1 cellular context compared by ENCODE assay signal in genomic region chr13:33466262-33466661, GRCh38.
TF ChIP-seq lines count a peak whose summit lies in the region.

No MANE protein-coding gene starts in this region.

TF ChIP-seq in GM23338, 12 proteins besides CTCF, POLR2A, EP300 and RAD21 (continued from another document):
- TF ChIP-seq, protein P1, sequence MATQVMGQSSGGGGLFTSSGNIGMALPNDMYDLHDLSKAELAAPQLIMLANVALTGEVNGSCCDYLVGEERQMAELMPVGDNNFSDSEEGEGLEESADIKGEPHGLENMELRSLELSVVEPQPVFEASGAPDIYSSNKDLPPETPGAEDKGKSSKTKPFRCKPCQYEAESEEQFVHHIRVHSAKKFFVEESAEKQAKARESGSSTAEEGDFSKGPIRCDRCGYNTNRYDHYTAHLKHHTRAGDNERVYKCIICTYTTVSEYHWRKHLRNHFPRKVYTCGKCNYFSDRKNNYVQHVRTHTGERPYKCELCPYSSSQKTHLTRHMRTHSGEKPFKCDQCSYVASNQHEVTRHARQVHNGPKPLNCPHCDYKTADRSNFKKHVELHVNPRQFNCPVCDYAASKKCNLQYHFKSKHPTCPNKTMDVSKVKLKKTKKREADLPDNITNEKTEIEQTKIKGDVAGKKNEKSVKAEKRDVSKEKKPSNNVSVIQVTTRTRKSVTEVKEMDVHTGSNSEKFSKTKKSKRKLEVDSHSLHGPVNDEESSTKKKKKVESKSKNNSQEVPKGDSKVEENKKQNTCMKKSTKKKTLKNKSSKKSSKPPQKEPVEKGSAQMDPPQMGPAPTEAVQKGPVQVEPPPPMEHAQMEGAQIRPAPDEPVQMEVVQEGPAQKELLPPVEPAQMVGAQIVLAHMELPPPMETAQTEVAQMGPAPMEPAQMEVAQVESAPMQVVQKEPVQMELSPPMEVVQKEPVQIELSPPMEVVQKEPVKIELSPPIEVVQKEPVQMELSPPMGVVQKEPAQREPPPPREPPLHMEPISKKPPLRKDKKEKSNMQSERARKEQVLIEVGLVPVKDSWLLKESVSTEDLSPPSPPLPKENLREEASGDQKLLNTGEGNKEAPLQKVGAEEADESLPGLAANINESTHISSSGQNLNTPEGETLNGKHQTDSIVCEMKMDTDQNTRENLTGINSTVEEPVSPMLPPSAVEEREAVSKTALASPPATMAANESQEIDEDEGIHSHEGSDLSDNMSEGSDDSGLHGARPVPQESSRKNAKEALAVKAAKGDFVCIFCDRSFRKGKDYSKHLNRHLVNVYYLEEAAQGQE (IDR thresholded peaks at IDR 0.05; ENCODE audit: unreplicated experiment) = no peak
- TF ChIP-seq NANOG (IDR thresholded peaks at IDR 0.05; ENCODE audit: borderline replicate concordance) = no peak
- no peak for TF ChIP-seq EZH2 (IDR thresholded peaks at IDR 0.05; ENCODE audit: low read depth, unreplicated experiment)
- TF ChIP-seq JUNB (IDR thresholded peaks at IDR 0.05; ENCODE audit: unreplicated experiment) = no peak
- no peak for TF ChIP-seq EZH2phosphoT487 (IDR thresholded peaks at IDR 0.05; ENCODE audit: unreplicated experiment)
- no peak for TF ChIP-seq ZNF462 (CRISPR knock-in tag; IDR thresholded peaks at IDR 0.05)
